22 cellular contexts compared by ENCODE assay signal in genomic region chr2:132282911-132283310, GRCh38.
"Had no signal": no experiment of that assay in that cellular context is flagged by ENCODE, and none has a peak within 500 bp of the region (broad histone marks: within the 10 kb centered on the region; RNA-seq: fewer than 3 reads in every experiment).

No MANE protein-coding gene starts in this region.

- H3K36me3 ChIP-seq: MG63 had no signal

- FAIRE-seq: HTR-8/SVneo, RCC 7860 had no signal

- ATAC-seq: SK-N-SH treated with all-trans-retinoic acid at 6 μM for 48 hours had no signal

- H3K4me3 ChIP-seq: MG63 had no signal

- H3K27me3 ChIP-seq: MG63 had no signal

- H3K27ac ChIP-seq: HL-60 had no signal

- DNase-seq: Karpas-422, KG1, MG63, NCI-H1092, NCI-H1105 treated with DMSO at 0.1 percent for 48 hours, NCI-H1417 treated with DMSO at 0.1 percent for 48 hours, NCI-H146, NCI-H1694 treated with DMSO at 0.1 percent for 48 hours, NCI-H1930, NCI-H2081, NCI-H2107, NCI-H2227 treated with DMSO at 0.1 percent for 48 hours, NCI-H524, NCI-H526 treated with DMSO at 0.1 percent for 48 hours, NCI-H748 treated with DMSO at 0.1 percent for 48 hours, Right ventricle myocardium superior, RPMI8226, SIG-M5 had no signal

- H3K9me3 ChIP-seq: MG63 had no signal
